26 cellular contexts compared by ENCODE assay signal in genomic region chr13:29911781-29912478, GRCh38.
"Had no signal": no experiment of that assay in that cellular context is flagged by ENCODE, and none has a peak within 500 bp of the region (broad histone marks: within the 10 kb centered on the region; RNA-seq: fewer than 3 reads in every experiment).

No MANE protein-coding gene starts in this region.

- H3K9me3 Mint-ChIP-seq: activated naive CD8-positive, alpha-beta T cell treated with anti-CD3 and anti-CD28 coated beads, Interleukin-2, amount 10 ng/mL, durations not matched to agents 7 days and 5 days; T-helper 1 cell treated with Interleukin-12 subunit alpha and Interleukin-12 subunit beta and Interleukin-4 antibody, amounts not matched to agents 30 μg/mL and 1 μg/mL, for 36 hours; WTC11 had no signal

- H3K4me1 ChIP-seq: adrenal gland, body of pancreas had no signal

- H3K36me3 Mint-ChIP-seq: activated naive CD8-positive, alpha-beta T cell treated with anti-CD3 and anti-CD28 coated beads, Interleukin-2, amount 10 ng/mL, durations not matched to agents 7 days and 5 days; WTC11 had no signal

- H3K9me3 ChIP-seq: adrenal gland, body of pancreas, MG63 had no signal

- H3K4me1 Mint-ChIP-seq: WTC11 had no signal

- H3K4me2 ChIP-seq: KMS-11 had no signal

- H3K4me3 ChIP-seq: adrenal gland, body of pancreas, MG63 had no signal

- DNase-seq: activated CD4-positive, alpha-beta T cell treated with anti-CD3 and anti-CD28 coated beads for 48 hours; activated CD4-positive, alpha-beta T cell treated with anti-CD3 and anti-CD28 coated beads, Interleukin-2, amount 50 U/mL, for 4 hours; activated CD4-positive, CD25-positive, alpha-beta regulatory T cell treated with anti-CD3 and anti-CD28 coated beads, Interleukin-2, amount 50 U/mL, for 72 hours; activated CD8-positive, alpha-beta memory T cell treated with anti-CD3 and anti-CD28 coated beads, Interleukin-2, amount 50 U/mL, for 48 hours; activated CD8-positive, alpha-beta T cell treated with anti-CD3 and anti-CD28 coated beads, Interleukin-2, amount 10 ng/mL, durations not matched to agents 7 days and 5 days; activated naive CD4-positive, alpha-beta T cell treated with anti-CD3 and anti-CD28 coated beads, Interleukin-2, amount 50 U/mL, for 16 hours; activated naive CD8-positive, alpha-beta T cell treated with anti-CD3 and anti-CD28 coated beads, Interleukin-2, amount 10 ng/mL, durations not matched to agents 7 days and 5 days; activated T-cell treated with anti-CD3 and anti-CD28 coated beads, Interleukin-2, amount 50 U/mL, for 1 hour; adrenal gland; aorta; body of pancreas; MG63; MV-4-11; NCI-H1105; NCI-H1436; NCI-H1694 treated with DMSO at 0.1 percent for 48 hours; NCI-H2029 treated with DMSO at 0.1 percent for 48 hours; NCI-H510A treated with DMSO at 0.1 percent for 48 hours; NCI-H69; NK-92 treated with Interleukin-12 subunit alpha and Interleukin-12 subunit beta, amount 100 ng/mL, for 24 hours; OCI-M1; RPMI8226; T-helper 9 cell had no signal

- H3K36me3 ChIP-seq: adrenal gland, MG63 had no signal

- H3K9ac ChIP-seq: KMS-11 had no signal

- H3K27ac Mint-ChIP-seq: activated CD8-positive, alpha-beta T cell treated with anti-CD3 and anti-CD28 coated beads, Interleukin-2, amount 10 ng/mL, durations not matched to agents 7 days and 5 days; activated naive CD8-positive, alpha-beta T cell treated with anti-CD3 and anti-CD28 coated beads, Interleukin-2, amount 10 ng/mL, durations not matched to agents 7 days and 5 days; T-helper 1 cell treated with Interleukin-12 subunit alpha and Interleukin-12 subunit beta and Interleukin-4 antibody, amounts not matched to agents 30 μg/mL and 1 μg/mL, for 36 hours; WTC11 had no signal

- H3K4me3 Mint-ChIP-seq: activated CD8-positive, alpha-beta T cell treated with anti-CD3 and anti-CD28 coated beads, Interleukin-2, amount 10 ng/mL, durations not matched to agents 7 days and 5 days; activated naive CD8-positive, alpha-beta T cell treated with anti-CD3 and anti-CD28 coated beads, Interleukin-2, amount 10 ng/mL, durations not matched to agents 7 days and 5 days; T-helper 1 cell treated with Interleukin-12 subunit alpha and Interleukin-12 subunit beta and Interleukin-4 antibody, amounts not matched to agents 30 μg/mL and 1 μg/mL, for 36 hours; WTC11 had no signal

- H3K27ac ChIP-seq: adrenal gland, body of pancreas, KMS-11 had no signal

- H3K27me3 ChIP-seq: adrenal gland, body of pancreas, MG63 had no signal
